ENCODE assay signal across 2 cellular contexts in the genomic region with DNA sequence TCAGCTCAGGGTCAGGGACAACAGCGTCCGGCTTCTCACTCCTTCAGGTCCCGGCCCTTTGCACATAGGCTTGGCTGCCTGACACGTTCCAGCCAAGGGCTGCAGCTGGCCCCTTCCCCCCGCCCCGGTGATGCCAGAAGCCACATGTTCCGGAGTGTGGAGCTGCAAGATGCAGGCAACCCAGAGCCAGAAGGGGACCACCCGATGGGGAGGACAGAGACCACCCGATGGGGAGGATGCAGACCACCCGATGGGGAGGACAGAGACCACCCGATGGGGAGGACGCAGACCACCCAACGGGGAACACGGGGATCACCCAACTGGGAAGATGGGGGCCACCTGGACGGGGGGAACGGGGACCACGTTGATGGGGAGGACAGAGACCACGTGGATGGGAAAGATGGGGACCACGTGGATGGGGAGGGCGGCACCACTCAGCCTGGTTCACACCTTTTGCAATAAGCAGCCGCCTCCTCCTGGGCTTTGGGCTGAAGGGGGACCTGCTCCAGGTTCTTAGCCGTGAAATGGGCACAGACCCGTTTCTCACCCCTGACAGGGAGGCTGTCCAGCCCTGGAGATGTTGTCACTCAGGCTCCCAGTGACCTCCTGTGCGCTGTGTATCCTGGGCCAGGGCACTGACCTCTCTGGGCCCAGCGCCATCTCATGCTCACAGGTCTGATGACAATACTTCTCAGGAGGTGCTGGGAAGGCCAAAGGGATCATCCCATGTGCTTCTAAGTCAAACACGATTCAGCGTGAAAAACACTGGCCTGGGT.
TF ChIP-seq lines count a peak whose summit lies in the region.

No MANE protein-coding gene starts in this region.

TF ChIP-seq in SK-N-SH, 30 proteins besides CTCF, POLR2A, EP300 and RAD21 (continued from another document):
- TF ChIP-seq, protein P1, sequence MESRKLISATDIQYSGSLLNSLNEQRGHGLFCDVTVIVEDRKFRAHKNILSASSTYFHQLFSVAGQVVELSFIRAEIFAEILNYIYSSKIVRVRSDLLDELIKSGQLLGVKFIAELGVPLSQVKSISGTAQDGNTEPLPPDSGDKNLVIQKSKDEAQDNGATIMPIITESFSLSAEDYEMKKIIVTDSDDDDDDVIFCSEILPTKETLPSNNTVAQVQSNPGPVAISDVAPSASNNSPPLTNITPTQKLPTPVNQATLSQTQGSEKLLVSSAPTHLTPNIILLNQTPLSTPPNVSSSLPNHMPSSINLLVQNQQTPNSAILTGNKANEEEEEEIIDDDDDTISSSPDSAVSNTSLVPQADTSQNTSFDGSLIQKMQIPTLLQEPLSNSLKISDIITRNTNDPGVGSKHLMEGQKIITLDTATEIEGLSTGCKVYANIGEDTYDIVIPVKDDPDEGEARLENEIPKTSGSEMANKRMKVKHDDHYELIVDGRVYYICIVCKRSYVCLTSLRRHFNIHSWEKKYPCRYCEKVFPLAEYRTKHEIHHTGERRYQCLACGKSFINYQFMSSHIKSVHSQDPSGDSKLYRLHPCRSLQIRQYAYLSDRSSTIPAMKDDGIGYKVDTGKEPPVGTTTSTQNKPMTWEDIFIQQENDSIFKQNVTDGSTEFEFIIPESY (IDR thresholded peaks at IDR 0.05; ENCODE audit: borderline replicate concordance, low read depth) = no peak
- TF ChIP-seq RXRA (IDR thresholded peaks at IDR 0.05; ENCODE audit: borderline replicate concordance, low read depth) = no peak
- TF ChIP-seq, protein P2, sequence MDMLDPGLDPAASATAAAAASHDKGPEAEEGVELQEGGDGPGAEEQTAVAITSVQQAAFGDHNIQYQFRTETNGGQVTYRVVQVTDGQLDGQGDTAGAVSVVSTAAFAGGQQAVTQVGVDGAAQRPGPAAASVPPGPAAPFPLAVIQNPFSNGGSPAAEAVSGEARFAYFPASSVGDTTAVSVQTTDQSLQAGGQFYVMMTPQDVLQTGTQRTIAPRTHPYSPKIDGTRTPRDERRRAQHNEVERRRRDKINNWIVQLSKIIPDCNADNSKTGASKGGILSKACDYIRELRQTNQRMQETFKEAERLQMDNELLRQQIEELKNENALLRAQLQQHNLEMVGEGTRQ (IDR thresholded peaks at IDR 0.05; ENCODE audit: borderline replicate concordance, low read depth, low read length) = no peak
- TF ChIP-seq, protein P3, sequence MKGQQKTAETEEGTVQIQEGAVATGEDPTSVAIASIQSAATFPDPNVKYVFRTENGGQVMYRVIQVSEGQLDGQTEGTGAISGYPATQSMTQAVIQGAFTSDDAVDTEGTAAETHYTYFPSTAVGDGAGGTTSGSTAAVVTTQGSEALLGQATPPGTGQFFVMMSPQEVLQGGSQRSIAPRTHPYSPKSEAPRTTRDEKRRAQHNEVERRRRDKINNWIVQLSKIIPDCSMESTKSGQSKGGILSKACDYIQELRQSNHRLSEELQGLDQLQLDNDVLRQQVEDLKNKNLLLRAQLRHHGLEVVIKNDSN (IDR thresholded peaks at IDR 0.05; ENCODE audit: borderline replicate concordance, low read depth) = no peak
- TF ChIP-seq, protein P4, sequence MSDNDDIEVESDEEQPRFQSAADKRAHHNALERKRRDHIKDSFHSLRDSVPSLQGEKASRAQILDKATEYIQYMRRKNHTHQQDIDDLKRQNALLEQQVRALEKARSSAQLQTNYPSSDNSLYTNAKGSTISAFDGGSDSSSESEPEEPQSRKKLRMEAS (IDR thresholded peaks at IDR 0.05; ENCODE audit: low read depth) = no peak
- no peak for TF ChIP-seq RFX5 (IDR thresholded peaks at IDR 0.05; ENCODE audit: low read length)
- TF ChIP-seq, protein P5, sequence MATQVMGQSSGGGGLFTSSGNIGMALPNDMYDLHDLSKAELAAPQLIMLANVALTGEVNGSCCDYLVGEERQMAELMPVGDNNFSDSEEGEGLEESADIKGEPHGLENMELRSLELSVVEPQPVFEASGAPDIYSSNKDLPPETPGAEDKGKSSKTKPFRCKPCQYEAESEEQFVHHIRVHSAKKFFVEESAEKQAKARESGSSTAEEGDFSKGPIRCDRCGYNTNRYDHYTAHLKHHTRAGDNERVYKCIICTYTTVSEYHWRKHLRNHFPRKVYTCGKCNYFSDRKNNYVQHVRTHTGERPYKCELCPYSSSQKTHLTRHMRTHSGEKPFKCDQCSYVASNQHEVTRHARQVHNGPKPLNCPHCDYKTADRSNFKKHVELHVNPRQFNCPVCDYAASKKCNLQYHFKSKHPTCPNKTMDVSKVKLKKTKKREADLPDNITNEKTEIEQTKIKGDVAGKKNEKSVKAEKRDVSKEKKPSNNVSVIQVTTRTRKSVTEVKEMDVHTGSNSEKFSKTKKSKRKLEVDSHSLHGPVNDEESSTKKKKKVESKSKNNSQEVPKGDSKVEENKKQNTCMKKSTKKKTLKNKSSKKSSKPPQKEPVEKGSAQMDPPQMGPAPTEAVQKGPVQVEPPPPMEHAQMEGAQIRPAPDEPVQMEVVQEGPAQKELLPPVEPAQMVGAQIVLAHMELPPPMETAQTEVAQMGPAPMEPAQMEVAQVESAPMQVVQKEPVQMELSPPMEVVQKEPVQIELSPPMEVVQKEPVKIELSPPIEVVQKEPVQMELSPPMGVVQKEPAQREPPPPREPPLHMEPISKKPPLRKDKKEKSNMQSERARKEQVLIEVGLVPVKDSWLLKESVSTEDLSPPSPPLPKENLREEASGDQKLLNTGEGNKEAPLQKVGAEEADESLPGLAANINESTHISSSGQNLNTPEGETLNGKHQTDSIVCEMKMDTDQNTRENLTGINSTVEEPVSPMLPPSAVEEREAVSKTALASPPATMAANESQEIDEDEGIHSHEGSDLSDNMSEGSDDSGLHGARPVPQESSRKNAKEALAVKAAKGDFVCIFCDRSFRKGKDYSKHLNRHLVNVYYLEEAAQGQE (IDR thresholded peaks at IDR 0.05; ENCODE audit: low read depth, low read length) = no peak
- no peak for TF ChIP-seq MEF2A (IDR thresholded peaks at IDR 0.05; ENCODE audit: borderline replicate concordance, low read depth)
- TF ChIP-seq, protein P6, sequence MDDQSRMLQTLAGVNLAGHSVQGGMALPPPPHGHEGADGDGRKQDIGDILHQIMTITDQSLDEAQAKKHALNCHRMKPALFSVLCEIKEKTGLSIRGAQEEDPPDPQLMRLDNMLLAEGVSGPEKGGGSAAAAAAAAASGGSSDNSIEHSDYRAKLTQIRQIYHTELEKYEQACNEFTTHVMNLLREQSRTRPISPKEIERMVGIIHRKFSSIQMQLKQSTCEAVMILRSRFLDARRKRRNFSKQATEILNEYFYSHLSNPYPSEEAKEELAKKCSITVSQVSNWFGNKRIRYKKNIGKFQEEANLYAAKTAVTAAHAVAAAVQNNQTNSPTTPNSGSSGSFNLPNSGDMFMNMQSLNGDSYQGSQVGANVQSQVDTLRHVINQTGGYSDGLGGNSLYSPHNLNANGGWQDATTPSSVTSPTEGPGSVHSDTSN (IDR thresholded peaks at IDR 0.05) = no peak
- TF ChIP-seq YY1 (IDR thresholded peaks at IDR 0.05; ENCODE audit: low read depth) = no peak
- no peak for TF ChIP-seq EZH2phosphoT487 (IDR thresholded peaks at IDR 0.05; ENCODE audit: borderline replicate concordance, low read depth)
- TF ChIP-seq GATA2 (CRISPR knock-in tag; IDR thresholded peaks at IDR 0.05) = no peak
TF ChIP-seq in SK-N-SH: peak in this region for 0.

TF ChIP-seq in SK-N-SH treated with all-trans-retinoic acid at 6 μM for 48 hours, 23 proteins besides CTCF, POLR2A, EP300 and RAD21 (continued from another document):
- TF ChIP-seq, protein P7, sequence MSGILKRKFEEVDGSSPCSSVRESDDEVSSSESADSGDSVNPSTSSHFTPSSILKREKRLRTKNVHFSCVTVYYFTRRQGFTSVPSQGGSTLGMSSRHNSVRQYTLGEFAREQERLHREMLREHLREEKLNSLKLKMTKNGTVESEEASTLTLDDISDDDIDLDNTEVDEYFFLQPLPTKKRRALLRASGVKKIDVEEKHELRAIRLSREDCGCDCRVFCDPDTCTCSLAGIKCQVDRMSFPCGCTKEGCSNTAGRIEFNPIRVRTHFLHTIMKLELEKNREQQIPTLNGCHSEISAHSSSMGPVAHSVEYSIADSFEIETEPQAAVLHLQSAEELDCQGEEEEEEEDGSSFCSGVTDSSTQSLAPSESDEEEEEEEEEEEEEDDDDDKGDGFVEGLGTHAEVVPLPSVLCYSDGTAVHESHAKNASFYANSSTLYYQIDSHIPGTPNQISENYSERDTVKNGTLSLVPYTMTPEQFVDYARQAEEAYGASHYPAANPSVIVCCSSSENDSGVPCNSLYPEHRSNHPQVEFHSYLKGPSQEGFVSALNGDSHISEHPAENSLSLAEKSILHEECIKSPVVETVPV (CRISPR knock-in tag; IDR thresholded peaks at IDR 0.05) = no peak
- TF ChIP-seq, protein P8, sequence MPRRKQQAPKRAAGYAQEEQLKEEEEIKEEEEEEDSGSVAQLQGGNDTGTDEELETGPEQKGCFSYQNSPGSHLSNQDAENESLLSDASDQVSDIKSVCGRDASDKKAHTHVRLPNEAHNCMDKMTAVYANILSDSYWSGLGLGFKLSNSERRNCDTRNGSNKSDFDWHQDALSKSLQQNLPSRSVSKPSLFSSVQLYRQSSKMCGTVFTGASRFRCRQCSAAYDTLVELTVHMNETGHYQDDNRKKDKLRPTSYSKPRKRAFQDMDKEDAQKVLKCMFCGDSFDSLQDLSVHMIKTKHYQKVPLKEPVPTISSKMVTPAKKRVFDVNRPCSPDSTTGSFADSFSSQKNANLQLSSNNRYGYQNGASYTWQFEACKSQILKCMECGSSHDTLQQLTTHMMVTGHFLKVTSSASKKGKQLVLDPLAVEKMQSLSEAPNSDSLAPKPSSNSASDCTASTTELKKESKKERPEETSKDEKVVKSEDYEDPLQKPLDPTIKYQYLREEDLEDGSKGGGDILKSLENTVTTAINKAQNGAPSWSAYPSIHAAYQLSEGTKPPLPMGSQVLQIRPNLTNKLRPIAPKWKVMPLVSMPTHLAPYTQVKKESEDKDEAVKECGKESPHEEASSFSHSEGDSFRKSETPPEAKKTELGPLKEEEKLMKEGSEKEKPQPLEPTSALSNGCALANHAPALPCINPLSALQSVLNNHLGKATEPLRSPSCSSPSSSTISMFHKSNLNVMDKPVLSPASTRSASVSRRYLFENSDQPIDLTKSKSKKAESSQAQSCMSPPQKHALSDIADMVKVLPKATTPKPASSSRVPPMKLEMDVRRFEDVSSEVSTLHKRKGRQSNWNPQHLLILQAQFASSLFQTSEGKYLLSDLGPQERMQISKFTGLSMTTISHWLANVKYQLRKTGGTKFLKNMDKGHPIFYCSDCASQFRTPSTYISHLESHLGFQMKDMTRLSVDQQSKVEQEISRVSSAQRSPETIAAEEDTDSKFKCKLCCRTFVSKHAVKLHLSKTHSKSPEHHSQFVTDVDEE (CRISPR knock-in tag; IDR thresholded peaks at IDR 0.05) = no peak
- no peak for TF ChIP-seq CSDC2 (CRISPR knock-in tag; IDR thresholded peaks at IDR 0.05)
- no peak for TF ChIP-seq TCF4 (CRISPR knock-in tag; IDR thresholded peaks at IDR 0.05; ENCODE audit: borderline replicate concordance)
- TF ChIP-seq, protein P9, sequence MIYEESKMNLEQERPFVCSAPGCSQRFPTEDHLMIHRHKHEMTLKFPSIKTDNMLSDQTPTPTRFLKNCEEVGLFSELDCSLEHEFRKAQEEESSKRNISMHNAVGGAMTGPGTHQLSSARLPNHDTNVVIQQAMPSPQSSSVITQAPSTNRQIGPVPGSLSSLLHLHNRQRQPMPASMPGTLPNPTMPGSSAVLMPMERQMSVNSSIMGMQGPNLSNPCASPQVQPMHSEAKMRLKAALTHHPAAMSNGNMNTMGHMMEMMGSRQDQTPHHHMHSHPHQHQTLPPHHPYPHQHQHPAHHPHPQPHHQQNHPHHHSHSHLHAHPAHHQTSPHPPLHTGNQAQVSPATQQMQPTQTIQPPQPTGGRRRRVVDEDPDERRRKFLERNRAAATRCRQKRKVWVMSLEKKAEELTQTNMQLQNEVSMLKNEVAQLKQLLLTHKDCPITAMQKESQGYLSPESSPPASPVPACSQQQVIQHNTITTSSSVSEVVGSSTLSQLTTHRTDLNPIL (CRISPR knock-in tag; IDR thresholded peaks at IDR 0.05; ENCODE audit: low read depth) = no peak
- no peak for TF ChIP-seq ESRRG (CRISPR knock-in tag; IDR thresholded peaks at IDR 0.05)
- no peak for TF ChIP-seq GLIS3 (CRISPR knock-in tag; IDR thresholded peaks at IDR 0.05)
- TF ChIP-seq PPARA (CRISPR knock-in tag; IDR thresholded peaks at IDR 0.05; ENCODE audit: borderline replicate concordance) = no peak
- no peak for TF ChIP-seq ZFP3 (CRISPR knock-in tag; IDR thresholded peaks at IDR 0.05)
- no peak for TF ChIP-seq OSR1 (CRISPR knock-in tag; IDR thresholded peaks at IDR 0.05)
